2 cellular contexts compared by ENCODE assay signal in genomic region chr16:89707695-89708094, GRCh38.
TF ChIP-seq lines count a peak whose summit lies in the region.

No MANE protein-coding gene starts in this region.

TF ChIP-seq in HepG2, 621 proteins besides CTCF, POLR2A, EP300 and RAD21:
- TF ChIP-seq SUZ12 (IDR thresholded peaks at IDR 0.05; ENCODE audit: low read depth, low read length): no peak
- TF ChIP-seq ZNF577 (CRISPR knock-in tag; IDR thresholded peaks at IDR 0.05; ENCODE audit: borderline replicate concordance, low read depth): no peak
- TF ChIP-seq ZKSCAN8 (CRISPR knock-in tag; IDR thresholded peaks at IDR 0.05; ENCODE audit: borderline replicate concordance): no peak
- TF ChIP-seq ZNF382 (CRISPR knock-in tag; IDR thresholded peaks at IDR 0.05; ENCODE audit: borderline replicate concordance): no peak
- TF ChIP-seq ZNF570 (CRISPR knock-in tag; IDR thresholded peaks at IDR 0.05; ENCODE audit: borderline replicate concordance): no peak
- TF ChIP-seq NONO (IDR thresholded peaks at IDR 0.05): no peak
- TF ChIP-seq NONO (CRISPR knock-in tag; conservative IDR thresholded peaks at IDR 0.05): no peak
- TF ChIP-seq ZFAT (CRISPR knock-in tag; conservative IDR thresholded peaks at IDR 0.05): no peak
- no peak for TF ChIP-seq RFXAP (CRISPR knock-in tag; IDR thresholded peaks at IDR 0.05; ENCODE audit: borderline replicate concordance)
- TF ChIP-seq ATF6 (CRISPR knock-in tag; conservative IDR thresholded peaks at IDR 0.05): no peak
- TF ChIP-seq ARID2 (CRISPR knock-in tag; IDR thresholded peaks at IDR 0.05; ENCODE audit: borderline replicate concordance): no peak

TF ChIP-seq in SK-N-SH treated with all-trans-retinoic acid at 6 μM for 48 hours, 23 proteins besides CTCF, POLR2A, EP300 and RAD21:
- TF ChIP-seq ZC3H10 (CRISPR knock-in tag; IDR thresholded peaks at IDR 0.05): no peak
- no peak for TF ChIP-seq ZNF70 (CRISPR knock-in tag; IDR thresholded peaks at IDR 0.05)
- TF ChIP-seq GLIS3 (CRISPR knock-in tag; IDR thresholded peaks at IDR 0.05): no peak
